ENCODE assay signal across 12 cellular contexts in genomic region chr6:5517781-5518180, GRCh38.
DNase-seq lines count a peak whose midpoint lies in the region; ATAC-seq and TF ChIP-seq lines count a peak whose summit lies in the region.
"Had no signal": no experiment of that assay in that cellular context is flagged by ENCODE, and none has a peak within 500 bp of the region (broad histone marks: within the 10 kb centered on the region; RNA-seq: fewer than 3 reads in every experiment).

No MANE protein-coding gene starts in this region.

- no peaks in the 10 kb centered on the region for H3K36me3 ChIP-seq in CD8-positive, alpha-beta T cell (ENCODE audit: insufficient read depth, low read length)
- no peaks in the 10 kb centered on the region for H3K36me3 ChIP-seq in GM23248 (ENCODE audit: low read depth)
- H3K36me3 ChIP-seq: neutrophil had no signal

- H3K9me3 Mint-ChIP-seq in CD8-positive, alpha-beta T cell = no peaks in the 10 kb centered on the region
- no peaks in the 10 kb centered on the region for H3K9me3 Mint-ChIP-seq in activated CD4-positive, alpha-beta T cell treated with anti-CD3 and anti-CD28 coated beads, Interleukin-2, amount 10 ng/mL, durations not matched to agents 24 days and 14 days

- no peaks in the 10 kb centered on the region for H3F3A ChIP-seq in GM23248 (ENCODE audit: insufficient read depth)

- no peaks in the 10 kb centered on the region for H4K20me1 ChIP-seq in GM23248 (ENCODE audit: insufficient read depth)

- peak overlapping the region; percentile 16 for H3K4me3 Mint-ChIP-seq in CD8-positive, alpha-beta T cell
- H3K4me3 Mint-ChIP-seq in activated CD4-positive, alpha-beta T cell treated with anti-CD3 and anti-CD28 coated beads, Interleukin-2, amount 10 ng/mL, durations not matched to agents 24 days and 14 days = peak overlapping the region; percentile 17

- no peaks in the 10 kb centered on the region for H3K79me2 ChIP-seq in GM23248 (ENCODE audit: insufficient read depth)

- no peak for TF ChIP-seq CTCF in CD8-positive, alpha-beta T cell (IDR thresholded peaks at IDR 0.05)

- peaks cover 42% of the 10 kb centered on the region for H3K4me1 ChIP-seq in CD8-positive, alpha-beta T cell (ENCODE audit: insufficient read depth, low read length)
- no peaks in the 10 kb centered on the region for H3K4me1 ChIP-seq in GM23248 (ENCODE audit: insufficient read depth)
- H3K4me1 ChIP-seq: body of pancreas had no signal

- H3K9me3 ChIP-seq in CD8-positive, alpha-beta T cell (ENCODE audit: low read length) = no peaks in the 10 kb centered on the region
- H3K9me3 ChIP-seq in GM23248 (ENCODE audit: low read depth) = no peaks in the 10 kb centered on the region
- H3K9me3 ChIP-seq: body of pancreas, neutrophil had no signal

- POLR2A ChIA-PET in CD8-positive, alpha-beta T cell (lab: Charles Lee) = no interaction called here

- in situ Hi-C loops in GM23248 (cut with MboI) = no loop called here

- peak overlapping the region; percentile 58 for H3K27ac Mint-ChIP-seq in CD8-positive, alpha-beta T cell
- peak overlapping the region; percentile 85 for H3K27ac Mint-ChIP-seq in activated CD4-positive, alpha-beta T cell treated with anti-CD3 and anti-CD28 coated beads, Interleukin-2, amount 10 ng/mL, durations not matched to agents 24 days and 14 days

- ATAC-seq in CD8-positive, alpha-beta T cell = peak; percentile 74
- ATAC-seq in GM21360 (IDR thresholded peaks at IDR 0.05; ENCODE audit: unreplicated experiment) = peak; percentile 56
- peak; percentile 64 for ATAC-seq in esophagus mucosa
- no peak for ATAC-seq in HG03460 (IDR thresholded peaks at IDR 0.05; ENCODE audit: unreplicated experiment)
- ATAC-seq: body of pancreas had no signal

- WGBS in GM23248 (ENCODE audit: low coverage in 1 of 2, low lambda C conversion rate in 2 of 2, missing lambda C conversion rate in 2 of 2), 2 experiments = 98 to 100% methylated on average over 2 of the region's 2 CpGs

- H3K4me2 ChIP-seq in GM23248 (ENCODE audit: unreplicated experiment) = no peak overlapping the region

- no peaks in the 10 kb centered on the region for H3K9me2 ChIP-seq in GM23248 (ENCODE audit: insufficient read depth)

- DNase-seq in CD8-positive, alpha-beta T cell = peak in 5 of 7 experiments; percentile 12 to 43 (median 25)
- DNase-seq in activated CD4-positive, alpha-beta T cell treated with anti-CD3 and anti-CD28 coated beads, Interleukin-2, amount 10 ng/mL, durations not matched to agents 24 days and 14 days = peak; percentile 74
- DNase-seq in NCI-H526 treated with DMSO at 0.1 percent for 48 hours (lab: John Stamatoyannopoulos, UW) (no peak), 8988T (no peak), GM23248 (no peak)
- DNase-seq: body of pancreas, NCI-H1436 treated with DMSO at 0.1 percent for 48 hours had no signal

- peaks cover 49% of the 10 kb centered on the region for H3K4me1 Mint-ChIP-seq in CD8-positive, alpha-beta T cell (ENCODE audit: low read depth)
- peaks cover 31% of the 10 kb centered on the region for H3K4me1 Mint-ChIP-seq in activated CD4-positive, alpha-beta T cell treated with anti-CD3 and anti-CD28 coated beads, Interleukin-2, amount 10 ng/mL, durations not matched to agents 24 days and 14 days

- CTCF ChIA-PET in CD8-positive, alpha-beta T cell (lab: Charles Lee) = interaction anchor here (0.6 kb wide), 1 partner anchor 1070 kb away, joined by 3 read pairs; no protein-coding TSS in a partner anchor

- intact Hi-C loops in CD8-positive, alpha-beta T cell (cut with DNase I, micrococcal nuclease) = no loop called here
- intact Hi-C loops in activated CD4-positive, alpha-beta T cell treated with anti-CD3 and anti-CD28 coated beads, Interleukin-2, amount 10 ng/mL, durations not matched to agents 24 days and 14 days (cut with micrococcal nuclease) = loop anchor here (5.0 kb wide), 1 partner anchor 470 kb away; no protein-coding TSS in a partner anchor

- H3K9ac ChIP-seq in GM23248 = no peak overlapping the region

- no peak overlapping the region for H3K4me3 ChIP-seq in CD8-positive, alpha-beta T cell (ENCODE audit: low read depth, low read length)
- H3K4me3 ChIP-seq in GM23248 = no peak overlapping the region
- H3K4me3 ChIP-seq: body of pancreas had no signal

- no peaks in the 10 kb centered on the region for H3K27me3 ChIP-seq in CD8-positive, alpha-beta T cell (ENCODE audit: insufficient read depth, low read length)
- H3K27me3 ChIP-seq in GM23248 (replicated peaks; ENCODE audit: insufficient read depth) = no peaks in the 10 kb centered on the region
- H3K27me3 ChIP-seq: body of pancreas, neutrophil had no signal

- H2AFZ ChIP-seq in GM23248 = no peak overlapping the region

- no peaks in the 10 kb centered on the region for H3K27me3 Mint-ChIP-seq in CD8-positive, alpha-beta T cell (ENCODE audit: low read depth)
- no peaks in the 10 kb centered on the region for H3K27me3 Mint-ChIP-seq in activated CD4-positive, alpha-beta T cell treated with anti-CD3 and anti-CD28 coated beads, Interleukin-2, amount 10 ng/mL, durations not matched to agents 24 days and 14 days

- no peaks in the 10 kb centered on the region for H3K36me3 Mint-ChIP-seq in CD8-positive, alpha-beta T cell
- H3K36me3 Mint-ChIP-seq in activated CD4-positive, alpha-beta T cell treated with anti-CD3 and anti-CD28 coated beads, Interleukin-2, amount 10 ng/mL, durations not matched to agents 24 days and 14 days (ENCODE audit: low read depth) = no peaks in the 10 kb centered on the region

- H3K27ac ChIP-seq in CD8-positive, alpha-beta T cell (ENCODE audit: low read depth, low read length) = no peak overlapping the region
- H3K27ac ChIP-seq in GM23248 = no peak overlapping the region
- H3K27ac ChIP-seq: body of pancreas, epithelial cell of prostate, neutrophil had no signal

Comparison
In these comparisons a context has a peak if more than half of its experiments do, and no peak if none do; other contexts are left out.
1. DNase-seq: peak in CD8-positive, alpha-beta T cell (5 of 7) and activated CD4-positive, alpha-beta T cell treated with anti-CD3 and anti-CD28 coated beads, Interleukin-2, amount 10 ng/mL, durations not matched to agents 24 days and 14 days (single experiment); none in NCI-H526 treated with DMSO at 0.1 percent for 48 hours (single experiment), 8988T (single experiment) and GM23248 (single experiment).